Comparison of ENCODE assay signal across 11 cellular contexts in genomic region chr5:75460947-75461346, GRCh38. TPM values are rescaled to one million over a fixed set of nuclear protein-coding genes. Genes with fewer than 3 reads are reported as not detected.
DNase-seq lines count a peak whose midpoint lies in the region; ATAC-seq, FAIRE-seq and TF ChIP-seq lines count a peak whose summit lies in the region.
"Had no signal": no experiment of that assay in that cellular context is flagged by ENCODE, and none has a peak within 500 bp of the region (broad histone marks: within the 10 kb centered on the region; RNA-seq: fewer than 3 reads in every experiment).

No MANE protein-coding gene starts in this region.

- no peaks in the 10 kb centered on the region for H3F3A ChIP-seq in SU-DHL-6 (ENCODE audit: insufficient read depth)

- peaks cover 9% of the 10 kb centered on the region for H3K4me1 Mint-ChIP-seq in activated CD4-positive, alpha-beta memory T cell treated with anti-CD3 and anti-CD28 coated beads, Interleukin-2, amount 10 ng/mL, durations not matched to agents 7 days and 5 days

- TF ChIP-seq CTCF in D721Med (IDR thresholded peaks at IDR 0.05; ENCODE audit: insufficient read depth, missing control alignments), result no peak
- TF ChIP-seq CTCF in SU-DHL-6 (IDR thresholded peaks at IDR 0.05; ENCODE audit: insufficient read depth, low read length, poor library complexity, severe bottlenecking), result no peak
- TF ChIP-seq CTCF in testis (IDR thresholded peaks at IDR 0.05), result no peak

- H3K9me3 ChIP-seq in SU-DHL-6 (ENCODE audit: insufficient read depth, low read length) (no peaks in the 10 kb centered on the region), testis (no peaks in the 10 kb centered on the region)

- H3K36me3 ChIP-seq in SU-DHL-6 (ENCODE audit: low read length), result no peaks in the 10 kb centered on the region
- H3K36me3 ChIP-seq in testis (ENCODE audit: low read depth, missing control alignments), result no peaks in the 10 kb centered on the region

- H3K4me2 ChIP-seq in SU-DHL-6 (ENCODE audit: low read depth, low read length, poor library complexity, severe bottlenecking), result peak overlapping the region; percentile 19

- FAIRE-seq in D721Med (lab: Jason Lieb, UNC), result peak; percentile 16

- H3K27me3 ChIP-seq in SU-DHL-6 (ENCODE audit: low read length), result no peaks in the 10 kb centered on the region
- H3K27me3 ChIP-seq in testis, result no peaks in the 10 kb centered on the region

- no peak overlapping the region; the same call in 1 of the 2 replicates for H3K27ac ChIP-seq in SU-DHL-6 (ENCODE audit: low read depth, low read length)
- H3K27ac ChIP-seq in testis, result no peak overlapping the region

- no peak overlapping the region for H3K27ac Mint-ChIP-seq in activated CD4-positive, alpha-beta memory T cell treated with anti-CD3 and anti-CD28 coated beads, Interleukin-2, amount 10 ng/mL, durations not matched to agents 7 days and 5 days
- H3K27ac Mint-ChIP-seq: CD8-positive, alpha-beta T cell had no signal

- no peaks in the 10 kb centered on the region for H3K27me3 Mint-ChIP-seq in activated CD4-positive, alpha-beta memory T cell treated with anti-CD3 and anti-CD28 coated beads, Interleukin-2, amount 10 ng/mL, durations not matched to agents 7 days and 5 days

- H2AFZ ChIP-seq in SU-DHL-6 (ENCODE audit: low read depth, low read length, severe bottlenecking), result no peak overlapping the region

- DNase-seq in D721Med (ENCODE audit: insufficient read length, low spot score) (no peak), ureter (ENCODE audit: low spot score) (no peak), testis (no peak)
- DNase-seq in activated CD4-positive, alpha-beta memory T cell treated with anti-CD3 and anti-CD28 coated beads, Interleukin-2, amount 10 ng/mL, durations not matched to agents 7 days and 5 days, result no peak
- no peak for DNase-seq in activated effector memory CD4-positive, alpha-beta T cell treated with Interleukin-2 at 50 U/mL for 16 hours
- DNase-seq: CD8-positive, alpha-beta T cell; GOT3; MM.1S had no signal

- peaks cover 5% of the 10 kb centered on the region for H3K9me3 Mint-ChIP-seq in activated CD4-positive, alpha-beta memory T cell treated with anti-CD3 and anti-CD28 coated beads, Interleukin-2, amount 10 ng/mL, durations not matched to agents 7 days and 5 days
- H3K9me3 Mint-ChIP-seq: CD8-positive, alpha-beta T cell had no signal

- H3K4me1 ChIP-seq in testis, result peaks cover 4% of the 10 kb centered on the region

- H4K20me1 ChIP-seq in SU-DHL-6 (ENCODE audit: low read depth, low read length), result no peaks in the 10 kb centered on the region

- ATAC-seq in GM19324 (IDR thresholded peaks at IDR 0.05; ENCODE audit: low FRiP score, unreplicated experiment) (peak; percentile 80), HG02943 (IDR thresholded peaks at IDR 0.05; ENCODE audit: low read depth, unreplicated experiment) (peak; percentile 69)

- H3K4me3 Mint-ChIP-seq in activated CD4-positive, alpha-beta memory T cell treated with anti-CD3 and anti-CD28 coated beads, Interleukin-2, amount 10 ng/mL, durations not matched to agents 7 days and 5 days, result no peak overlapping the region
- H3K4me3 Mint-ChIP-seq: CD8-positive, alpha-beta T cell had no signal

- intact Hi-C loops in testis (cut with DNase I; ENCODE audit: low total_unique reads), result no loop called here

- no peaks in the 10 kb centered on the region for H3K9me2 ChIP-seq in SU-DHL-6 (replicated peaks; ENCODE audit: insufficient read depth, low read length)

- POLR2A ChIA-PET in activated CD4-positive, alpha-beta memory T cell treated with anti-CD3 and anti-CD28 coated beads, Interleukin-2, amount 10 ng/mL, durations not matched to agents 7 days and 5 days (lab: Charles Lee), result no interaction called here

- 76 to 83% methylated on average over 7 of the region's 7 CpGs for WGBS in testis, 2 donors

- H3K4me3 ChIP-seq in SU-DHL-6 (ENCODE audit: insufficient read depth, low read length, poor library complexity, severe bottlenecking) (no peak overlapping the region), testis (no peak overlapping the region)

- no peak overlapping the region for H3K9ac ChIP-seq in SU-DHL-6 (ENCODE audit: low read length)

- H3K79me2 ChIP-seq in SU-DHL-6 (ENCODE audit: insufficient read depth, low read length), result no peaks in the 10 kb centered on the region; the same call in 1 of the 2 replicates

- no peak for TF ChIP-seq POLR2A in testis (IDR thresholded peaks at IDR 0.05)

- CTCF ChIA-PET in activated CD4-positive, alpha-beta memory T cell treated with anti-CD3 and anti-CD28 coated beads, Interleukin-2, amount 10 ng/mL, durations not matched to agents 7 days and 5 days (lab: Charles Lee), result interaction anchor here (0.7 kb wide), 2 partner anchors 35 to 487 kb away, joined by 4 to 7 read pairs; no protein-coding TSS in a partner anchor

- H3K36me3 Mint-ChIP-seq in activated CD4-positive, alpha-beta memory T cell treated with anti-CD3 and anti-CD28 coated beads, Interleukin-2, amount 10 ng/mL, durations not matched to agents 7 days and 5 days (ENCODE audit: low read depth), result peaks cover 26% of the 10 kb centered on the region

RNA-seq across cellular contexts. Expression of gene CERT1, which starts 50.5 kb away (rescaled TPM):
- total RNA-seq in ureter (51.7 TPM), testis (10 to 100 TPM; 45.0 to 61.3 TPM)
- 10 to 100 TPM; 36.2 to 39.7 TPM for total RNA-seq in activated CD4-positive, alpha-beta memory T cell treated with anti-CD3 and anti-CD28 coated beads, Interleukin-2, amount 10 ng/mL, durations not matched to agents 7 days and 5 days
- 51.3 TPM for polyA plus RNA-seq in testis (ENCODE audit: insufficient read depth, low read depth, low replicate concordance)

RNA-seq across cellular contexts. Expression of gene POLK, which starts 50.7 kb away (rescaled TPM):
- total RNA-seq in ureter, result 52.3 TPM
- 10 to 100 TPM; 28.3 to 28.7 TPM for total RNA-seq in activated CD4-positive, alpha-beta memory T cell treated with anti-CD3 and anti-CD28 coated beads, Interleukin-2, amount 10 ng/mL, durations not matched to agents 7 days and 5 days
- 10 to 100 TPM; 41.0 to 56.7 TPM for total RNA-seq in testis
- polyA plus RNA-seq in testis (ENCODE audit: insufficient read depth, low read depth, low replicate concordance), result 23.3 TPM
